23 cellular contexts compared by ENCODE assay signal in the genomic region with DNA sequence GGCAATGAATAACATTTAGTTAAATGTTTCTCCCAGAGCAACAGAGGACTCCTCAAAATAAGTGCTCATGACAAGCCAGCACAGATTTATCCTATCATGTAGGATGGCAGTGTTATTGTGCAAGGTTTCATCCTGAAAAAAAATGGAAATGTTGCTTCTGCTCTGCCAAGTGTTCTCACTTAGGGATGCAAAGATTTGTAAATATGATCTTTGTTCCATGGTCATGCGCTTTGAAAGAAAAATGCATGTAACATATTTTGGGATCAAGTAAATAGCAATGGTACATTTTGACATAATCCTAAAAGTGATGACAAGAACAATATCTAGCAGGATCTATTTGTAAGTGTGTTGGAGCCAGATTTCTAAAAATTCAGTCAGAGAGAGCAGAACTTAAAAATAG.
"Had no signal": no experiment of that assay in that cellular context is flagged by ENCODE, and none has a peak within 500 bp of the region (broad histone marks: within the 10 kb centered on the region; RNA-seq: fewer than 3 reads in every experiment).

No MANE protein-coding gene starts in this region.

- DNase-seq: Kasumi-1, MM.1S, NCI-H1048, NCI-H1105, NCI-H1417, NCI-H1436 treated with DMSO at 0.1 percent for 48 hours, NCI-H187, NCI-H2029, NCI-H2081 treated with DMSO at 0.1 percent for 48 hours, NCI-H2171, NCI-H226, NCI-H446, NCI-H510A, NCI-H524 treated with DMSO at 0.1 percent for 48 hours, NCI-H69, NCI-H774, Right ventricle myocardium superior, RPMI8226, SIG-M5 had no signal

- H3K27ac ChIP-seq: HL-60, KMS-11, SJSA1, SK-N-MC had no signal
